Comparison of ENCODE assay signal across 1 cellular context in genomic region chr19:43446746-43447489, GRCh38.
TF ChIP-seq lines count a peak whose summit lies in the region.

No MANE protein-coding gene starts in this region.

TF ChIP-seq in IMR-90, 13 proteins besides CTCF, POLR2A, EP300 and RAD21:
- TF ChIP-seq BHLHE40 (IDR thresholded peaks at IDR 0.05; ENCODE audit: low read depth, low read length) (no peak), SMC3 (IDR thresholded peaks at IDR 0.05; ENCODE audit: low read depth, low read length) (peak; percentile 99), CEBPB (IDR thresholded peaks at IDR 0.05; ENCODE audit: low read depth, low read length) (peak; percentile 26; the same call in 1 of the 2 replicates), RFX5 (IDR thresholded peaks at IDR 0.05; ENCODE audit: low read depth, low read length) (no peak), NFE2L2 (IDR thresholded peaks at IDR 0.05; ENCODE audit: low read depth, low read length) (no peak), FOS (IDR thresholded peaks at IDR 0.05; ENCODE audit: low read depth, low read length) (no peak), MAZ (IDR thresholded peaks at IDR 0.05; ENCODE audit: borderline replicate concordance, low read depth, low read length) (peak; percentile 36; the same call in 1 of the 2 replicates), CHD1 (IDR thresholded peaks at IDR 0.05; ENCODE audit: low read depth, low read length) (no peak)
TF ChIP-seq in IMR-90: peak in this region for 3.
